Comparison of ENCODE assay signal across 1 cellular context in the genomic region with DNA sequence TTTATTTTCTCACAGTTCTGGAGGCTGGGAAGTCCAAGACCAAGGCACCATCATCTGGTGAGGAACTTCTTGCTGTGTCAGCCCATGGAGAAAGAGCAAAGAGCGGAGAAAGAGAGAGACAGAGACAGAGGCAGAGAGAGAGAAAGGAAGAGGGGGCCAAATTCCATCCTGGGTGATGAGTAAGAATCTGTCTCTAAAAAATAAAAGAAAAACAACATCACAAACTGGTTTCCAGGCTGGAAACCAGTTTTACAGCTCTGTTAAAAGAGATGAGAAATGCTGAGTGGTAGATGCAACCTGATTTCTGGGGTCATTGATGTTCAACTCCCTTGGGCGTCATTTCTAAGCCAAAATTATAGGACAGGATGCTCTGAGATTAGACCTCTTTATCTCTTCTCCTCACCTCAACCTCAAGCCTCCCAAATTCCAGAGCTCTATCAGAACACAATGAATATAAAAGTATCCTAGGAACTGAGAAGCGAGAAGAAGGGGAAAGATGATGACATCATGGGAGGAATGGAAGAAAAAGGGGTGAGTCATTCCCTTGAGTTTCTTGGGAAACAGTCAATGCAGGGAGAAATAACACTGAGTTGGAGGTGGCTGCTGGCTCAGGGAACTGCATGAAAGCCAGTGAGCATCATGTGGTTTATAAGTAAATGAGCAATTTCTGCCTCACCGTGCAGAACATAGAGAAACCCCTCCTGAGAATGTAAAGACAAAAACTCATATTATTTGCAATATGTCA.
TF ChIP-seq lines count a peak whose summit lies in the region.

No MANE protein-coding gene starts in this region.

TF ChIP-seq in GM23338, 12 proteins besides CTCF, POLR2A, EP300 and RAD21 (continued from another document):
- TF ChIP-seq, protein P1, sequence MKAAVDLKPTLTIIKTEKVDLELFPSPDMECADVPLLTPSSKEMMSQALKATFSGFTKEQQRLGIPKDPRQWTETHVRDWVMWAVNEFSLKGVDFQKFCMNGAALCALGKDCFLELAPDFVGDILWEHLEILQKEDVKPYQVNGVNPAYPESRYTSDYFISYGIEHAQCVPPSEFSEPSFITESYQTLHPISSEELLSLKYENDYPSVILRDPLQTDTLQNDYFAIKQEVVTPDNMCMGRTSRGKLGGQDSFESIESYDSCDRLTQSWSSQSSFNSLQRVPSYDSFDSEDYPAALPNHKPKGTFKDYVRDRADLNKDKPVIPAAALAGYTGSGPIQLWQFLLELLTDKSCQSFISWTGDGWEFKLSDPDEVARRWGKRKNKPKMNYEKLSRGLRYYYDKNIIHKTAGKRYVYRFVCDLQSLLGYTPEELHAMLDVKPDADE (IDR thresholded peaks at IDR 0.05): no peak
- no peak for TF ChIP-seq JUNB (IDR thresholded peaks at IDR 0.05; ENCODE audit: unreplicated experiment)
- no peak for TF ChIP-seq ZNF114 (CRISPR knock-in tag; IDR thresholded peaks at IDR 0.05)
- TF ChIP-seq, protein P2, sequence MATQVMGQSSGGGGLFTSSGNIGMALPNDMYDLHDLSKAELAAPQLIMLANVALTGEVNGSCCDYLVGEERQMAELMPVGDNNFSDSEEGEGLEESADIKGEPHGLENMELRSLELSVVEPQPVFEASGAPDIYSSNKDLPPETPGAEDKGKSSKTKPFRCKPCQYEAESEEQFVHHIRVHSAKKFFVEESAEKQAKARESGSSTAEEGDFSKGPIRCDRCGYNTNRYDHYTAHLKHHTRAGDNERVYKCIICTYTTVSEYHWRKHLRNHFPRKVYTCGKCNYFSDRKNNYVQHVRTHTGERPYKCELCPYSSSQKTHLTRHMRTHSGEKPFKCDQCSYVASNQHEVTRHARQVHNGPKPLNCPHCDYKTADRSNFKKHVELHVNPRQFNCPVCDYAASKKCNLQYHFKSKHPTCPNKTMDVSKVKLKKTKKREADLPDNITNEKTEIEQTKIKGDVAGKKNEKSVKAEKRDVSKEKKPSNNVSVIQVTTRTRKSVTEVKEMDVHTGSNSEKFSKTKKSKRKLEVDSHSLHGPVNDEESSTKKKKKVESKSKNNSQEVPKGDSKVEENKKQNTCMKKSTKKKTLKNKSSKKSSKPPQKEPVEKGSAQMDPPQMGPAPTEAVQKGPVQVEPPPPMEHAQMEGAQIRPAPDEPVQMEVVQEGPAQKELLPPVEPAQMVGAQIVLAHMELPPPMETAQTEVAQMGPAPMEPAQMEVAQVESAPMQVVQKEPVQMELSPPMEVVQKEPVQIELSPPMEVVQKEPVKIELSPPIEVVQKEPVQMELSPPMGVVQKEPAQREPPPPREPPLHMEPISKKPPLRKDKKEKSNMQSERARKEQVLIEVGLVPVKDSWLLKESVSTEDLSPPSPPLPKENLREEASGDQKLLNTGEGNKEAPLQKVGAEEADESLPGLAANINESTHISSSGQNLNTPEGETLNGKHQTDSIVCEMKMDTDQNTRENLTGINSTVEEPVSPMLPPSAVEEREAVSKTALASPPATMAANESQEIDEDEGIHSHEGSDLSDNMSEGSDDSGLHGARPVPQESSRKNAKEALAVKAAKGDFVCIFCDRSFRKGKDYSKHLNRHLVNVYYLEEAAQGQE (IDR thresholded peaks at IDR 0.05; ENCODE audit: unreplicated experiment): no peak
